ENCODE assay signal across 1 cellular context in the genomic region with DNA sequence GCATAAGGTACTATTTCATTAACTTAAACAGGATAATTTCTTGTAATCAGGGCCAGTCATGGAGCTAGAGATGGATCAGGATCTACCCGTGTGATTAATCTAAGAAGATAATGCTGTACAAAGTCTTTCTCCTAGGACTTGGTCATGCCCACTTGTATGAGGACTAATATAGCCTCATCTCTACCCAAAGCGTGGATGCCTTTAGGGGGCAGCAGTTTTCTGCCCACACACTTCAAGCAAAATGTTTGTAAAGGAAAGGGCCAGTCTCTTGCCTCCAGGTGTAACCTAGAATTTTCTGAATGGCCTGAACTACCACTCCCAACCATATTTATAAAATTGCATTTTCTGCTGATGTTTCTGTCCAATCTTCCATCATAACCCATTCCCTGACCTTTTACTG.
TF ChIP-seq lines count a peak whose summit lies in the region.

No MANE protein-coding gene starts in this region.

TF ChIP-seq in WTC11, 78 proteins besides CTCF, POLR2A, EP300 and RAD21 (continued from another document):
- TF ChIP-seq, protein P1, sequence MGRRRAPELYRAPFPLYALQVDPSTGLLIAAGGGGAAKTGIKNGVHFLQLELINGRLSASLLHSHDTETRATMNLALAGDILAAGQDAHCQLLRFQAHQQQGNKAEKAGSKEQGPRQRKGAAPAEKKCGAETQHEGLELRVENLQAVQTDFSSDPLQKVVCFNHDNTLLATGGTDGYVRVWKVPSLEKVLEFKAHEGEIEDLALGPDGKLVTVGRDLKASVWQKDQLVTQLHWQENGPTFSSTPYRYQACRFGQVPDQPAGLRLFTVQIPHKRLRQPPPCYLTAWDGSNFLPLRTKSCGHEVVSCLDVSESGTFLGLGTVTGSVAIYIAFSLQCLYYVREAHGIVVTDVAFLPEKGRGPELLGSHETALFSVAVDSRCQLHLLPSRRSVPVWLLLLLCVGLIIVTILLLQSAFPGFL (CRISPR knock-in tag; IDR thresholded peaks at IDR 0.05; ENCODE audit: borderline replicate concordance), result no peak
- TF ChIP-seq, protein P2, sequence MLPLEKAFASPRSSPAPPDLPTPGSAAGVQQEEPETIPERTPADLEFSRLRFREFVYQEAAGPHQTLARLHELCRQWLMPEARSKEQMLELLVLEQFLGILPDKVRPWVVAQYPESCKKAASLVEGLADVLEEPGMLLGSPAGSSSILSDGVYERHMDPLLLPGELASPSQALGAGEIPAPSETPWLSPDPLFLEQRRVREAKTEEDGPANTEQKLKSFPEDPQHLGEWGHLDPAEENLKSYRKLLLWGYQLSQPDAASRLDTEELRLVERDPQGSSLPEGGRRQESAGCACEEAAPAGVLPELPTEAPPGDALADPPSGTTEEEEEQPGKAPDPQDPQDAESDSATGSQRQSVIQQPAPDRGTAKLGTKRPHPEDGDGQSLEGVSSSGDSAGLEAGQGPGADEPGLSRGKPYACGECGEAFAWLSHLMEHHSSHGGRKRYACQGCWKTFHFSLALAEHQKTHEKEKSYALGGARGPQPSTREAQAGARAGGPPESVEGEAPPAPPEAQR (CRISPR knock-in tag; IDR thresholded peaks at IDR 0.05), result no peak
- no peak for TF ChIP-seq ZNF671 (CRISPR knock-in tag; IDR thresholded peaks at IDR 0.05)
- TF ChIP-seq, protein P3, sequence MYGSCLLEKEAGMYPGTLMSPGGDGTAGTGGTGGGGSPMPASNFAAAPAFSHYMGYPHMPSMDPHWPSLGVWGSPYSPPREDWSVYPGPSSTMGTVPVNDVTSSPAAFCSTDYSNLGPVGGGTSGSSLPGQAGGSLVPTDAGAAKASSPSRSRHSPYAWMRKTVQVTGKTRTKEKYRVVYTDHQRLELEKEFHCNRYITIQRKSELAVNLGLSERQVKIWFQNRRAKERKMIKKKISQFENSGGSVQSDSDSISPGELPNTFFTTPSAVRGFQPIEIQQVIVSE (CRISPR knock-in tag; IDR thresholded peaks at IDR 0.05; ENCODE audit: borderline replicate concordance), result no peak
- no peak for TF ChIP-seq GTF2I (CRISPR knock-in tag; conservative IDR thresholded peaks at IDR 0.05)
- TF ChIP-seq, protein P4, sequence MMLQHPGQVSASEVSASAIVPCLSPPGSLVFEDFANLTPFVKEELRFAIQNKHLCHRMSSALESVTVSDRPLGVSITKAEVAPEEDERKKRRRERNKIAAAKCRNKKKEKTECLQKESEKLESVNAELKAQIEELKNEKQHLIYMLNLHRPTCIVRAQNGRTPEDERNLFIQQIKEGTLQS (CRISPR knock-in tag; conservative IDR thresholded peaks at IDR 0.05), result no peak
- no peak for TF ChIP-seq GABPB1 (CRISPR knock-in tag; IDR thresholded peaks at IDR 0.05)
- TF ChIP-seq, protein P5, sequence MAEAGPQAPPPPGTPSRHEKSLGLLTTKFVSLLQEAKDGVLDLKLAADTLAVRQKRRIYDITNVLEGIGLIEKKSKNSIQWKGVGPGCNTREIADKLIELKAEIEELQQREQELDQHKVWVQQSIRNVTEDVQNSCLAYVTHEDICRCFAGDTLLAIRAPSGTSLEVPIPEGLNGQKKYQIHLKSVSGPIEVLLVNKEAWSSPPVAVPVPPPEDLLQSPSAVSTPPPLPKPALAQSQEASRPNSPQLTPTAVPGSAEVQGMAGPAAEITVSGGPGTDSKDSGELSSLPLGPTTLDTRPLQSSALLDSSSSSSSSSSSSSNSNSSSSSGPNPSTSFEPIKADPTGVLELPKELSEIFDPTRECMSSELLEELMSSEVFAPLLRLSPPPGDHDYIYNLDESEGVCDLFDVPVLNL (CRISPR knock-in tag; IDR thresholded peaks at IDR 0.05; ENCODE audit: borderline replicate concordance, low read depth), result no peak
- TF ChIP-seq CREB1 (CRISPR knock-in tag; IDR thresholded peaks at IDR 0.05), result no peak
- no peak for TF ChIP-seq FOXK1 (CRISPR knock-in tag; IDR thresholded peaks at IDR 0.05)
